ENCODE assay signal across 1 cellular context in the genomic region with DNA sequence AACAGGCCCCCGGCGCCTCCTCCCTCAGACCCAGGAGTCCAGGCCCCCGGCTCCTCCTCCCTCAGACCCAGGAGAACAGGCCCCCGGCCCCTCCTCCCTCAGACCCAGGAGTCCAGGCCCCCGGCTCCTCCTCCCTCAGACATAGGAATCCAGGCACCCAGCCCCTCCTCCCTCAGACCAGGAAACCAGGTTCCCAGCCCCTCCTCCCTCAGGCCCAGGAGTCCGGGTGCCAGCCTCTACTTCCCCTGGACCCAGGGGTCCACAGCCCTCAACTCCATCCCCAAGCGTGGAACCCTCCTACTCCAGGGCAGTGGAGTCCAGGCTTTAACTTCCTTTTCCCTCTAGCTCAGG.
A peak's percentile ranks its signal among the peaks of the same experiment; 100 is the strongest.
TF ChIP-seq lines count a peak whose summit lies in the region.

No MANE protein-coding gene starts in this region.

TF ChIP-seq in HepG2, 621 proteins besides CTCF, POLR2A, EP300 and RAD21:
- TF ChIP-seq, protein P1, sequence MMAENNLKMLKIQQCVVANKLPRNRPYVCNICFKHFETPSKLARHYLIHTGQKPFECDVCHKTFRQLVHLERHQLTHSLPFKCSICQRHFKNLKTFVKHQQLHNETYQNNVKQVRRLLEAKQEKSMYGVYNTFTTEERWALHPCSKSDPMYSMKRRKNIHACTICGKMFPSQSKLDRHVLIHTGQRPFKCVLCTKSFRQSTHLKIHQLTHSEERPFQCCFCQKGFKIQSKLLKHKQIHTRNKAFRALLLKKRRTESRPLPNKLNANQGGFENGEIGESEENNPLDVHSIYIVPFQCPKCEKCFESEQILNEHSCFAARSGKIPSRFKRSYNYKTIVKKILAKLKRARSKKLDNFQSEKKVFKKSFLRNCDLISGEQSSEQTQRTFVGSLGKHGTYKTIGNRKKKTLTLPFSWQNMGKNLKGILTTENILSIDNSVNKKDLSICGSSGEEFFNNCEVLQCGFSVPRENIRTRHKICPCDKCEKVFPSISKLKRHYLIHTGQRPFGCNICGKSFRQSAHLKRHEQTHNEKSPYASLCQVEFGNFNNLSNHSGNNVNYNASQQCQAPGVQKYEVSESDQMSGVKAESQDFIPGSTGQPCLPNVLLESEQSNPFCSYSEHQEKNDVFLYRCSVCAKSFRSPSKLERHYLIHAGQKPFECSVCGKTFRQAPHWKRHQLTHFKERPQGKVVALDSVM (CRISPR knock-in tag; IDR thresholded peaks at IDR 0.05), result no peak
- TF ChIP-seq, protein P2, sequence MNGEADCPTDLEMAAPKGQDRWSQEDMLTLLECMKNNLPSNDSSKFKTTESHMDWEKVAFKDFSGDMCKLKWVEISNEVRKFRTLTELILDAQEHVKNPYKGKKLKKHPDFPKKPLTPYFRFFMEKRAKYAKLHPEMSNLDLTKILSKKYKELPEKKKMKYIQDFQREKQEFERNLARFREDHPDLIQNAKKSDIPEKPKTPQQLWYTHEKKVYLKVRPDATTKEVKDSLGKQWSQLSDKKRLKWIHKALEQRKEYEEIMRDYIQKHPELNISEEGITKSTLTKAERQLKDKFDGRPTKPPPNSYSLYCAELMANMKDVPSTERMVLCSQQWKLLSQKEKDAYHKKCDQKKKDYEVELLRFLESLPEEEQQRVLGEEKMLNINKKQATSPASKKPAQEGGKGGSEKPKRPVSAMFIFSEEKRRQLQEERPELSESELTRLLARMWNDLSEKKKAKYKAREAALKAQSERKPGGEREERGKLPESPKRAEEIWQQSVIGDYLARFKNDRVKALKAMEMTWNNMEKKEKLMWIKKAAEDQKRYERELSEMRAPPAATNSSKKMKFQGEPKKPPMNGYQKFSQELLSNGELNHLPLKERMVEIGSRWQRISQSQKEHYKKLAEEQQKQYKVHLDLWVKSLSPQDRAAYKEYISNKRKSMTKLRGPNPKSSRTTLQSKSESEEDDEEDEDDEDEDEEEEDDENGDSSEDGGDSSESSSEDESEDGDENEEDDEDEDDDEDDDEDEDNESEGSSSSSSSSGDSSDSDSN (CRISPR knock-in tag; IDR thresholded peaks at IDR 0.05), result no peak
- no peak for TF ChIP-seq ZNF557 (CRISPR knock-in tag; IDR thresholded peaks at IDR 0.05)
- no peak for TF ChIP-seq ZNF878 (CRISPR knock-in tag; IDR thresholded peaks at IDR 0.05)
- TF ChIP-seq ZMYM2 (CRISPR knock-in tag; IDR thresholded peaks at IDR 0.05), result no peak
- TF ChIP-seq, protein P3, sequence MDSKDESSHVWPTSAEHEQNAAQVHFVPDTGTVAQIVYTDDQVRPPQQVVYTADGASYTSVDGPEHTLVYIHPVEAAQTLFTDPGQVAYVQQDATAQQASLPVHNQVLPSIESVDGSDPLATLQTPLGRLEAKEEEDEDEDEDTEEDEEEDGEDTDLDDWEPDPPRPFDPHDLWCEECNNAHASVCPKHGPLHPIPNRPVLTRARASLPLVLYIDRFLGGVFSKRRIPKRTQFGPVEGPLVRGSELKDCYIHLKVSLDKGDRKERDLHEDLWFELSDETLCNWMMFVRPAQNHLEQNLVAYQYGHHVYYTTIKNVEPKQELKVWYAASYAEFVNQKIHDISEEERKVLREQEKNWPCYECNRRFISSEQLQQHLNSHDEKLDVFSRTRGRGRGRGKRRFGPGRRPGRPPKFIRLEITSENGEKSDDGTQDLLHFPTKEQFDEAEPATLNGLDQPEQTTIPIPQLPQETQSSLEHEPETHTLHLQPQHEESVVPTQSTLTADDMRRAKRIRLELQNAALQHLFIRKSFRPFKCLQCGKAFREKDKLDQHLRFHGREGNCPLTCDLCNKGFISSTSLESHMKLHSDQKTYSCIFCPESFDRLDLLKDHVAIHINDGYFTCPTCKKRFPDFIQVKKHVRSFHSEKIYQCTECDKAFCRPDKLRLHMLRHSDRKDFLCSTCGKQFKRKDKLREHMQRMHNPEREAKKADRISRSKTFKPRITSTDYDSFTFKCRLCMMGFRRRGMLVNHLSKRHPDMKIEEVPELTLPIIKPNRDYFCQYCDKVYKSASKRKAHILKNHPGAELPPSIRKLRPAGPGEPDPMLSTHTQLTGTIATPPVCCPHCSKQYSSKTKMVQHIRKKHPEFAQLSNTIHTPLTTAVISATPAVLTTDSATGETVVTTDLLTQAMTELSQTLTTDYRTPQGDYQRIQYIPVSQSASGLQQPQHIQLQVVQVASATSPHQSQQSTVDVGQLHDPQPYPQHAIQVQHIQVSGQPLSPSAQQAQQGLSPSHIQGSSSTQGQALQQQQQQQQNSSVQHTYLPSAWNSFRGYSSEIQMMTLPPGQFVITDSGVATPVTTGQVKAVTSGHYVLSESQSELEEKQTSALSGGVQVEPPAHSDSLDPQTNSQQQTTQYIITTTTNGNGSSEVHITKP (CRISPR knock-in tag; IDR thresholded peaks at IDR 0.05; ENCODE audit: low read depth), result no peak
- TF ChIP-seq ZSCAN22 (CRISPR knock-in tag; IDR thresholded peaks at IDR 0.05), result peak; percentile 80
